Comparison of ENCODE assay signal across 1 cellular context in the genomic region with DNA sequence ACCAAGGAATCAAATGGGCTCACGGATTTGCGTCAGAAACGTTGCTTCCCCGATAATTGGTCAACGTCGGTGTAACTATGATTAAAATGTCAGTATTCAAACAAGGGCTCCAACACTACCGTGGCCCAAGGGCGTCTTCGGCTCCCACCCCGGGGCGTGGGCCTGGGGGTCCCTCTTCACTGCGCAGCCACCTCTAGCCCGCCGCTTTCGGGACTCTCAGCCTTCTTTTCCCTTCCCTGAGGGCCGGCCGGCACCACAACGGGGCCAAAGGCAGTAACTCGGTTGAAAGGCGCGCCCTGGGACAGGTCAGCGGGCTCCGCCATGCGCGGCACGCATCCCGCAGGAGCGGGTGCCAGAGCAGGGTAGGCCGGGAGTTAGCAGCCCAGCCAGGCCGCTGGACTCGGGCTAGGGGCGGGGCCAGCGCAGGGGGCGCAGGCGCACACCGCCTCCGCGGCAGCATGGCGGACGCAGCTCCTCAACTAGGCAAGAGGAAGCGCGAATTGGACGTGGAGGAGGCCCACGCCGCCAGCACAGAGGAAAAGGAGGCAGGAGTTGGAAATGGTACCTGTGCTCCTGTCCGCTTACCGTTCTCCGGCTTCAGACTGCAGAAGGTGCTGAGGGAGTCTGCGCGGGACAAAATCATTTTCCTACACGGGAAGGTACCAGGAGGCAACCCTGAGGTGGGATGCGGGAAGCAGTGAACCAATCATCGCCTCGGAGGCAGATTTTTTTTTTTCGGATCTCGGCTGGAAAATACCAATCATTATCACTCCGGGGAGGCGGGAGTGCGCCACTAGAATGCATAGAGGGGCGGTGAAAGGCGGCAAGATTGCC.
A peak's percentile ranks its signal among the peaks of the same experiment; 100 is the strongest.
TF ChIP-seq lines count a peak whose summit lies in the region.

A gene with protein sequence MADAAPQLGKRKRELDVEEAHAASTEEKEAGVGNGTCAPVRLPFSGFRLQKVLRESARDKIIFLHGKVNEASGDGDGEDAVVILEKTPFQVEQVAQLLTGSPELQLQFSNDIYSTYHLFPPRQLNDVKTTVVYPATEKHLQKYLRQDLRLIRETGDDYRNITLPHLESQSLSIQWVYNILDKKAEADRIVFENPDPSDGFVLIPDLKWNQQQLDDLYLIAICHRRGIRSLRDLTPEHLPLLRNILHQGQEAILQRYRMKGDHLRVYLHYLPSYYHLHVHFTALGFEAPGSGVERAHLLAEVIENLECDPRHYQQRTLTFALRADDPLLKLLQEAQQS (plus strand): TSS at position 438 of the 834 bp plus-strand sequence. CDS start 21 bp downstream, at position 459.

TF ChIP-seq in HEK293, 187 proteins besides CTCF, POLR2A, EP300 and RAD21 (continued from another document and continues in another):
- peak; percentile 63 for TF ChIP-seq PATZ1 (tag by site-specific recombination; IDR thresholded peaks at IDR 0.05)
- no peak for TF ChIP-seq ZFP41 (tag by site-specific recombination; IDR thresholded peaks at IDR 0.05; ENCODE audit: borderline replicate concordance)
- peak; percentile 72 for TF ChIP-seq KLF1 (tag by site-specific recombination; IDR thresholded peaks at IDR 0.05)
- TF ChIP-seq TCF7L2 (IDR thresholded peaks at IDR 0.05; ENCODE audit: borderline replicate concordance, low read depth, low read length) = peak; percentile 83; the same call in 1 of the 2 replicates
- TF ChIP-seq ZNF335 (tag by site-specific recombination; conservative IDR thresholded peaks at IDR 0.05) = peak; percentile 77
- TF ChIP-seq SP2 (tag by site-specific recombination; IDR thresholded peaks at IDR 0.05) = peak; percentile 73
- TF ChIP-seq ZNF561 (tag by site-specific recombination; IDR thresholded peaks at IDR 0.05; ENCODE audit: borderline replicate concordance) = peak; percentile 29; the same call in 1 of the 2 replicates
- no peak for TF ChIP-seq ZNF19 (tag by site-specific recombination; IDR thresholded peaks at IDR 0.05; ENCODE audit: low read depth)
- TF ChIP-seq ZBTB8A (tag by site-specific recombination; IDR thresholded peaks at IDR 0.05) = peak; percentile 79
- TF ChIP-seq ZBTB21 (tag by site-specific recombination; IDR thresholded peaks at IDR 0.05) = no peak
- TF ChIP-seq ZBTB49 (tag by site-specific recombination; IDR thresholded peaks at IDR 0.05; ENCODE audit: low read depth) = no peak
- peak; percentile 46; the same call in 1 of the 2 replicates for TF ChIP-seq ZNF843 (tag by site-specific recombination; IDR thresholded peaks at IDR 0.05)
- TF ChIP-seq GLI4 (tag by site-specific recombination; IDR thresholded peaks at IDR 0.05) = 0 out of 2 replicates have a peak, but pooled peaks have one; percentile 33
- peak; percentile 56; the same call in 1 of the 2 replicates for TF ChIP-seq ZNF610 (tag by site-specific recombination; IDR thresholded peaks at IDR 0.05; ENCODE audit: borderline replicate concordance)
- TF ChIP-seq, protein P1, sequence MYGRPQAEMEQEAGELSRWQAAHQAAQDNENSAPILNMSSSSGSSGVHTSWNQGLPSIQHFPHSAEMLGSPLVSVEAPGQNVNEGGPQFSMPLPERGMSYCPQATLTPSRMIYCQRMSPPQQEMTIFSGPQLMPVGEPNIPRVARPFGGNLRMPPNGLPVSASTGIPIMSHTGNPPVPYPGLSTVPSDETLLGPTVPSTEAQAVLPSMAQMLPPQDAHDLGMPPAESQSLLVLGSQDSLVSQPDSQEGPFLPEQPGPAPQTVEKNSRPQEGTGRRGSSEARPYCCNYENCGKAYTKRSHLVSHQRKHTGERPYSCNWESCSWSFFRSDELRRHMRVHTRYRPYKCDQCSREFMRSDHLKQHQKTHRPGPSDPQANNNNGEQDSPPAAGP (tag by site-specific recombination; IDR thresholded peaks at IDR 0.05) = peak; percentile 43; the same call in 1 of the 2 replicates
- 0 out of 2 replicates have a peak, but pooled peaks have one; percentile 58 for TF ChIP-seq ZNF239 (tag by site-specific recombination; IDR thresholded peaks at IDR 0.05)
- peak; percentile 57 for TF ChIP-seq ZNF423 (tag by site-specific recombination; IDR thresholded peaks at IDR 0.05)
- TF ChIP-seq, protein P2, sequence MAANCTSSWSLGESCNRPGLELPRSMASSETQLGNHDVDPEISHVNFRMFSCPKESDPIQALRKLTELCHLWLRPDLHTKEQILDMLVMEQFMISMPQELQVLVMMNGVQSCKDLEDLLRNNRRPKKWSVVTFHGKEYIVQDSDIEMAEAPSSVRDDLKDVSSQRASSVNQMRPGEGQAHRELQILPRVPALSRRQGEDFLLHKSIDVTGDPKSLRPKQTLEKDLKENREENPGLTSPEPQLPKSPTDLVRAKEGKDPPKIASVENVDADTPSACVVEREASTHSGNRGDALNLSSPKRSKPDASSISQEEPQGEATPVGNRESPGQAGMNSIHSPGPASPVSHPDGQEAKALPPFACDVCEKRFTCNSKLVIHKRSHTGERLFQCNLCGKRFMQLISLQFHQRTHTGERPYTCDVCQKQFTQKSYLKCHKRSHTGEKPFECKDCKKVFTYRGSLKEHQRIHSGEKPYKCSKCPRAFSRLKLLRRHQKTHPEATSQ (tag by site-specific recombination; IDR thresholded peaks at IDR 0.05) = no peak
- no peak for TF ChIP-seq ZNF555 (tag by site-specific recombination; conservative IDR thresholded peaks at IDR 0.05)
- peak; percentile 49; the same call in 1 of the 2 replicates for TF ChIP-seq KLF16 (tag by site-specific recombination; IDR thresholded peaks at IDR 0.05)
- TF ChIP-seq IKZF3 (tag by site-specific recombination; IDR thresholded peaks at IDR 0.05) = peak; percentile 86
- TF ChIP-seq ZNF121 (tag by site-specific recombination; IDR thresholded peaks at IDR 0.05) = 0 out of 2 replicates have a peak, but pooled peaks have one; percentile 19
- peak; percentile 86 for TF ChIP-seq ZNF501 (tag by site-specific recombination; IDR thresholded peaks at IDR 0.05)
- no peak for TF ChIP-seq ZNF248 (tag by site-specific recombination; IDR thresholded peaks at IDR 0.05)
- TF ChIP-seq GFI1B (tag by site-specific recombination; IDR thresholded peaks at IDR 0.05) = no peak
- TF ChIP-seq, protein P3, sequence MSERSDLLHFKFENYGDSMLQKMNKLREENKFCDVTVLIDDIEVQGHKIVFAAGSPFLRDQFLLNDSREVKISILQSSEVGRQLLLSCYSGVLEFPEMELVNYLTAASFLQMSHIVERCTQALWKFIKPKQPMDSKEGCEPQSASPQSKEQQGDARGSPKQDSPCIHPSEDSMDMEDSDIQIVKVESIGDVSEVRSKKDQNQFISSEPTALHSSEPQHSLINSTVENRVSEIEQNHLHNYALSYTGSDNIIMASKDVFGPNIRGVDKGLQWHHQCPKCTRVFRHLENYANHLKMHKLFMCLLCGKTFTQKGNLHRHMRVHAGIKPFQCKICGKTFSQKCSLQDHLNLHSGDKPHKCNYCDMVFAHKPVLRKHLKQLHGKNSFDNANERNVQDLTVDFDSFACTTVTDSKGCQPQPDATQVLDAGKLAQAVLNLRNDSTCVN (tag by site-specific recombination; optimal IDR thresholded peaks at IDR 0.05) = peak; percentile 84
- TF ChIP-seq, protein P4, sequence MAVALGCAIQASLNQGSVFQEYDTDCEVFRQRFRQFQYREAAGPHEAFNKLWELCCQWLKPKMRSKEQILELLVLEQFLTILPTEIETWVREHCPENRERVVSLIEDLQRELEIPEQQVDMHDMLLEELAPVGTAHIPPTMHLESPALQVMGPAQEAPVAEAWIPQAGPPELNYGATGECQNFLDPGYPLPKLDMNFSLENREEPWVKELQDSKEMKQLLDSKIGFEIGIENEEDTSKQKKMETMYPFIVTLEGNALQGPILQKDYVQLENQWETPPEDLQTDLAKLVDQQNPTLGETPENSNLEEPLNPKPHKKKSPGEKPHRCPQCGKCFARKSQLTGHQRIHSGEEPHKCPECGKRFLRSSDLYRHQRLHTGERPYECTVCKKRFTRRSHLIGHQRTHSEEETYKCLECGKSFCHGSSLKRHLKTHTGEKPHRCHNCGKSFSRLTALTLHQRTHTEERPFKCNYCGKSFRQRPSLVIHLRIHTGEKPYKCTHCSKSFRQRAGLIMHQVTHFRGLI (tag by site-specific recombination; IDR thresholded peaks at IDR 0.05) = peak; percentile 85
- 0 out of 2 replicates have a peak, but pooled peaks have one; percentile 37 for TF ChIP-seq ZSCAN23 (tag by site-specific recombination; IDR thresholded peaks at IDR 0.05)
- TF ChIP-seq SCRT2 (tag by site-specific recombination; IDR thresholded peaks at IDR 0.05) = peak; percentile 17; the same call in 1 of the 2 replicates
- TF ChIP-seq ZNF18 (tag by site-specific recombination; IDR thresholded peaks at IDR 0.05) = 0 out of 2 replicates have a peak, but pooled peaks have one; percentile 13
- TF ChIP-seq ZNF10 (tag by site-specific recombination; IDR thresholded peaks at IDR 0.05) = 0 out of 2 replicates have a peak, but pooled peaks have one; percentile 10
- TF ChIP-seq KLF8 (tag by site-specific recombination; IDR thresholded peaks at IDR 0.05) = peak; percentile 70
- no peak for TF ChIP-seq REST (tag by site-specific recombination; IDR thresholded peaks at IDR 0.05)
- peak; percentile 67; the same call in 1 of the 2 replicates for TF ChIP-seq ZNF391 (tag by site-specific recombination; IDR thresholded peaks at IDR 0.05; ENCODE audit: borderline replicate concordance, low read depth)
- no peak for TF ChIP-seq BCL11B (tag by site-specific recombination; IDR thresholded peaks at IDR 0.05; ENCODE audit: low read depth)
- no peak for TF ChIP-seq HOXD13 (CRISPR knock-in tag; IDR thresholded peaks at IDR 0.05; ENCODE audit: borderline replicate concordance)
- TF ChIP-seq ZXDB (tag by site-specific recombination; IDR thresholded peaks at IDR 0.05) = peak; percentile 88
- TF ChIP-seq OSR2 (tag by site-specific recombination; IDR thresholded peaks at IDR 0.05) = peak; percentile 45; the same call in 1 of the 2 replicates
